ENCODE assay signal across 13 cellular contexts in the genomic region with DNA sequence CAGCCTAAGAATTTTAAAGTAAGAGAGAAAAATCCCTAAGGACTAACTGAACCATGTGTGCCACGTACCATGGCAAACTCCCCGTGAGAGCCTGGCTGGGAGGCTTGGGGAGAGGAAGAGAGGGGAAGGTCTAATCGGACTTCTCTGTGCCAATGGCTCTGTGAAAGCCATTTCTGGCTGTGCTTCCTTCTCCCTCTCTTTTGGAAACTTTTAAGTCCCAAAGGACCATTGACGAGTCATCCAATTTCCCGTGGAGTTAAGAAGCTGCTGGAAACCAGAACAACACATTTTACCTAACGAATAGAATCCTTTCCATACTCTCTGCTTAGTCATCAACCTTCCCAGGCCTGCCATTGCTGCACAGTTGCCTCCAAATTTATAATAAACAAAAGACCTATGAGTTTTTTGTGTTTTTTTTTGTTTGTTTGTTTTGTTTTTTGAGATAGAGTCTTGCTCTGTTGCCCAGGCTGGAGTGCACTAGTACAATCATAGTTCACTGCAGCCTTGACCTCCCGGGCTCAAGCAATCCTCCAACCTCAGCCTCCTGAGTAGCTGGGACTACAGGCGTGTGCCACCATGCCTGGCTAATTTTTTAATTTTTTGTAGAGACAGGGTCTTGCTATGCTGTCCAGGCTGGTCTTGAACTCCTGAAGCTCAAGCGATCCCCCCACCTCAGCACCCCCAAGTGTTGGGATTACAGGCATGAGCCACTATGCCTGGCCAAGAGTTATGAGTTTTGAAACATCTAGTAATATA. TPM values are rescaled to one million over a fixed set of nuclear protein-coding genes. Genes with fewer than 3 reads are reported as not detected.
DNase-seq lines count a peak whose midpoint lies in the region; ATAC-seq and TF ChIP-seq lines count a peak whose summit lies in the region.
"Had no signal": no experiment of that assay in that cellular context is flagged by ENCODE, and none has a peak within 500 bp of the region (broad histone marks: within the 10 kb centered on the region; RNA-seq: fewer than 3 reads in every experiment).

No MANE protein-coding gene starts in this region.

- H2BK120ac ChIP-seq in mesenchymal stem cell (ENCODE audit: low read depth, low read length): no peak overlapping the region

- peak overlapping the region; percentile 15 for H3K27ac ChIP-seq in mesenchymal stem cell (ENCODE audit: low read length, poor library complexity, severe bottlenecking)
- peak overlapping the region in 3 of 4 donors; percentile 2 to 42 (median 25) for H3K27ac ChIP-seq in upper lobe of left lung

- no peak overlapping the region for H3K14ac ChIP-seq in mesenchymal stem cell (ENCODE audit: low read length in 2 of 2)

- H3K4me2 ChIP-seq in mesenchymal stem cell (ENCODE audit: low read length, poor library complexity, severe bottlenecking): no peak overlapping the region

- no peaks in the 10 kb centered on the region for H3K27me3 ChIP-seq in mesenchymal stem cell (ENCODE audit: control insufficient read depth in 1 of 2, insufficient read depth in 1 of 2, low read length in 2 of 2)
- no peaks in the 10 kb centered on the region for H3K27me3 ChIP-seq in upper lobe of left lung

- H4K8ac ChIP-seq in mesenchymal stem cell (ENCODE audit: low read length): peak overlapping the region; percentile 23

- TF ChIP-seq CTCF in HFFc6 (IDR thresholded peaks at IDR 0.05) (no peak), chondrocyte (IDR thresholded peaks at IDR 0.05) (no peak), upper lobe of left lung (IDR thresholded peaks at IDR 0.05) (no peak), GM13977 (IDR thresholded peaks at IDR 0.05; ENCODE audit: extremely low read depth, insufficient read depth, missing control alignments) (no peak)

- H3K36me3 ChIP-seq in mesenchymal stem cell (ENCODE audit: control insufficient read depth in 1 of 2, insufficient read depth in 2 of 2, low read depth in 1 of 2, low read length in 2 of 2): peaks cover 34 to 82% of the 10 kb centered on the region in 2 experiments
- peaks cover 0 to 30% (median 0%) of the 10 kb centered on the region in 4 donors for H3K36me3 ChIP-seq in upper lobe of left lung

- in situ Hi-C loops in GM13977 (cut with MboI; ENCODE audit: low pct_unique_long_range_greater_than_20kb, low sequenced_read_pairs, unreplicated experiment): no loop called here

- no peak overlapping the region for H2BK15ac ChIP-seq in mesenchymal stem cell (ENCODE audit: low read depth, poor library complexity, severe bottlenecking)

- H2AFZ ChIP-seq in mesenchymal stem cell (ENCODE audit: low read depth, low read length): no peak overlapping the region

- H3K4me1 Mint-ChIP-seq in HFFc6 (ENCODE audit: low read depth) (peaks cover 23% of the 10 kb centered on the region), chondrocyte (ENCODE audit: low read depth) (peaks cover 43% of the 10 kb centered on the region)
- H3K4me1 Mint-ChIP-seq: memory B cell had no signal

- H3K9ac ChIP-seq in mesenchymal stem cell (ENCODE audit: low read length): peak overlapping the region; percentile 54

- H3K36me3 Mint-ChIP-seq in HFFc6 (ENCODE audit: low read depth) (peaks cover 62% of the 10 kb centered on the region), chondrocyte (ENCODE audit: low read depth) (peaks cover 59% of the 10 kb centered on the region)
- H3K36me3 Mint-ChIP-seq: activated naive CD8-positive, alpha-beta T cell; memory B cell had no signal

- H3K9me3 ChIP-seq in mesenchymal stem cell (ENCODE audit: control insufficient read depth, low read length): no peaks in the 10 kb centered on the region
- no peaks in the 10 kb centered on the region for H3K9me3 ChIP-seq in upper lobe of left lung
- H3K9me3 ChIP-seq: Caco-2 had no signal

- no peak overlapping the region for H3K4me3 ChIP-seq in mesenchymal stem cell (ENCODE audit: insufficient read depth in 1 of 2, low read depth in 1 of 2, low read length in 2 of 2)
- H3K4me3 ChIP-seq in upper lobe of left lung: no peak overlapping the region

- no peak overlapping the region for H2BK12ac ChIP-seq in mesenchymal stem cell (ENCODE audit: low read length in 2 of 2)

- H4K91ac ChIP-seq in mesenchymal stem cell (ENCODE audit: low read length): no peak overlapping the region

- H2BK5ac ChIP-seq in mesenchymal stem cell (ENCODE audit: low read depth, low read length, poor library complexity, severe bottlenecking): no peak overlapping the region

- H3K27ac Mint-ChIP-seq in HFFc6 (peak overlapping the region; percentile 73), chondrocyte (ENCODE audit: unreplicated experiment) (peak overlapping the region; percentile 73)
- H3K27ac Mint-ChIP-seq: activated naive CD8-positive, alpha-beta T cell; dendritic cell treated with granulocyte-macrophage colony-stimulating factor and Interleukin-4, amounts not matched to agents 40 ng/mL and 50 ng/mL, for 4 days; memory B cell had no signal

- H3K4me3 Mint-ChIP-seq in HFFc6 (no peak overlapping the region), chondrocyte (ENCODE audit: unreplicated experiment) (no peak overlapping the region)
- H3K4me3 Mint-ChIP-seq: activated naive CD8-positive, alpha-beta T cell; dendritic cell treated with granulocyte-macrophage colony-stimulating factor and Interleukin-4, amounts not matched to agents 40 ng/mL and 50 ng/mL, for 4 days; memory B cell had no signal

- no peaks in the 10 kb centered on the region for H3K27me3 Mint-ChIP-seq in HFFc6 (ENCODE audit: insufficient read depth)
- no peaks in the 10 kb centered on the region for H3K27me3 Mint-ChIP-seq in chondrocyte (ENCODE audit: low read depth)

- no peak for TF ChIP-seq EP300 in upper lobe of left lung (IDR thresholded peaks at IDR 0.05)

- H3K18ac ChIP-seq in mesenchymal stem cell (ENCODE audit: low read depth in 1 of 2, low read length in 2 of 2): peak overlapping the region in 1 of 2 experiments; percentile 62

- TF ChIP-seq POLR2A in upper lobe of left lung (IDR thresholded peaks at IDR 0.05): no peak

- H3K23ac ChIP-seq in mesenchymal stem cell (ENCODE audit: low read length in 2 of 2): no peak overlapping the region

- 62% methylated on average over 9 of the region's 9 CpGs for WGBS in mesenchymal stem cell
- WGBS in upper lobe of left lung, 2 donors: 81 to 83% methylated on average over 9 of the region's 9 CpGs

- peaks cover 5% of the 10 kb centered on the region for H3K4me1 ChIP-seq in mesenchymal stem cell (ENCODE audit: control insufficient read depth, insufficient read depth, low read depth, low read length)
- H3K4me1 ChIP-seq in upper lobe of left lung: no peaks in the 10 kb centered on the region

- no peak overlapping the region for H3K4ac ChIP-seq in mesenchymal stem cell (ENCODE audit: low read depth in 1 of 2, low read length in 2 of 2)

- no peak for ATAC-seq in upper lobe of left lung (ENCODE audit: low FRiP score in 2 of 2)
- ATAC-seq in HG03097 (IDR thresholded peaks at IDR 0.05; ENCODE audit: low FRiP score, unreplicated experiment): no peak

- DNase-seq in HFFc6: peak; percentile 48
- DNase-seq in chondrocyte (ENCODE audit: low spot score): no peak
- peak; percentile 75 for DNase-seq in mesenchymal stem cell
- no peak for DNase-seq in upper lobe of left lung
- no peak for DNase-seq in GM13977 (ENCODE audit: low spot score)
- DNase-seq in cerebellar nuclear complex (lab: John Stamatoyannopoulos, UW): no peak
- DNase-seq: Caco-2, NCI-H1092, retina had no signal

- no peak overlapping the region for H2AK5ac ChIP-seq in mesenchymal stem cell (ENCODE audit: low read length, severe bottlenecking)

- peaks cover 3% of the 10 kb centered on the region for H3K79me1 ChIP-seq in mesenchymal stem cell (replicated peaks; ENCODE audit: low read length, poor library complexity, severe bottlenecking)

- H3K9me3 Mint-ChIP-seq in HFFc6: no peaks in the 10 kb centered on the region
- no peaks in the 10 kb centered on the region for H3K9me3 Mint-ChIP-seq in chondrocyte (ENCODE audit: low read depth)
- H3K9me3 Mint-ChIP-seq: dendritic cell treated with granulocyte-macrophage colony-stimulating factor and Interleukin-4, amounts not matched to agents 40 ng/mL and 50 ng/mL, for 4 days; memory B cell had no signal

RNA-seq across cellular contexts. Expression of a gene that starts 13.2 kb away (rescaled TPM):
- total RNA-seq in HFFc6 (2021; fragmentation: NEBNext Ultra II Directional; extraction: Animal tissue kit (Norgen Biotek cat#: 25700)): 100 to 1,000 TPM; 112 to 134 (median 123) TPM
- total RNA-seq in chondrocyte: 405 to 481 TPM (median 466 TPM) in 3 replicates
- 509 TPM for polyA plus RNA-seq in mesenchymal stem cell (2013, experiment 1 of 2)
- polyA plus RNA-seq in mesenchymal stem cell (2013, experiment 2 of 2): 467 TPM
- 100 to 1,000 TPM; 100 to 443 (median 135) TPM for total RNA-seq in upper lobe of left lung

Comparison
In these comparisons a context has a peak if more than half of its experiments do, and no peak if none do; other contexts are left out.
1. DNase-seq: peak in HFFc6 (single experiment) and mesenchymal stem cell (single experiment); none in chondrocyte (single experiment), upper lobe of left lung (0 of 2), GM13977 (single experiment) and cerebellar nuclear complex (0 of 2).